Comparison of ENCODE assay signal across 1 cellular context in genomic region chr11:118653684-118654390, GRCh38.
TF ChIP-seq lines count a peak whose summit lies in the region.

No MANE protein-coding gene starts in this region.

TF ChIP-seq in SK-N-SH, 30 proteins besides CTCF, POLR2A, EP300 and RAD21 (continued from another document):
- TF ChIP-seq, protein P1, sequence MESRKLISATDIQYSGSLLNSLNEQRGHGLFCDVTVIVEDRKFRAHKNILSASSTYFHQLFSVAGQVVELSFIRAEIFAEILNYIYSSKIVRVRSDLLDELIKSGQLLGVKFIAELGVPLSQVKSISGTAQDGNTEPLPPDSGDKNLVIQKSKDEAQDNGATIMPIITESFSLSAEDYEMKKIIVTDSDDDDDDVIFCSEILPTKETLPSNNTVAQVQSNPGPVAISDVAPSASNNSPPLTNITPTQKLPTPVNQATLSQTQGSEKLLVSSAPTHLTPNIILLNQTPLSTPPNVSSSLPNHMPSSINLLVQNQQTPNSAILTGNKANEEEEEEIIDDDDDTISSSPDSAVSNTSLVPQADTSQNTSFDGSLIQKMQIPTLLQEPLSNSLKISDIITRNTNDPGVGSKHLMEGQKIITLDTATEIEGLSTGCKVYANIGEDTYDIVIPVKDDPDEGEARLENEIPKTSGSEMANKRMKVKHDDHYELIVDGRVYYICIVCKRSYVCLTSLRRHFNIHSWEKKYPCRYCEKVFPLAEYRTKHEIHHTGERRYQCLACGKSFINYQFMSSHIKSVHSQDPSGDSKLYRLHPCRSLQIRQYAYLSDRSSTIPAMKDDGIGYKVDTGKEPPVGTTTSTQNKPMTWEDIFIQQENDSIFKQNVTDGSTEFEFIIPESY (IDR thresholded peaks at IDR 0.05; ENCODE audit: borderline replicate concordance, low read depth), result no peak
- TF ChIP-seq TEAD4 (IDR thresholded peaks at IDR 0.05; ENCODE audit: borderline replicate concordance, insufficient read depth) (no peak), FOXJ3 (CRISPR knock-in tag; IDR thresholded peaks at IDR 0.05) (no peak), SMC3 (IDR thresholded peaks at IDR 0.05; ENCODE audit: low read depth, low read length) (no peak)
TF ChIP-seq in SK-N-SH: peak in this region for 0.
